17 cellular contexts compared by ENCODE assay signal in genomic region chr16:53886482-53887378, GRCh38.
DNase-seq lines count a peak whose midpoint lies in the region; ATAC-seq and TF ChIP-seq lines count a peak whose summit lies in the region.
"Had no signal": no experiment of that assay in that cellular context is flagged by ENCODE, and none has a peak within 500 bp of the region (broad histone marks: within the 10 kb centered on the region; RNA-seq: fewer than 3 reads in every experiment).

No MANE protein-coding gene starts in this region.

- no peak for ATAC-seq in GM18861 (IDR thresholded peaks at IDR 0.05; ENCODE audit: unreplicated experiment)

- TF ChIP-seq CTCF in 22Rv1 (IDR thresholded peaks at IDR 0.05) = no peak
- TF ChIP-seq CTCF in fibroblast of villous mesenchyme (IDR thresholded peaks at IDR 0.05; ENCODE audit: insufficient read depth, low read depth, low read length) = no peak

- no peak overlapping the region for H3K4me3 ChIP-seq in fibroblast of villous mesenchyme (ENCODE audit: low read depth, low read length)
- H3K4me3 ChIP-seq: BLaER1 had no signal

- H3K27ac ChIP-seq in 22Rv1 = peak overlapping the region; percentile 82
- H3K27ac ChIP-seq: BLaER1 had no signal

- DNase-seq in DMS53 (lab: John Stamatoyannopoulos, UW) (peak; percentile 10), DMS53 treated with DMSO at 0.1 percent for 48 hours (lab: John Stamatoyannopoulos, UW; ENCODE audit: unreplicated experiment) (no peak), NCI-H2107 (lab: John Stamatoyannopoulos, UW) (peak; percentile 25), fibroblast of villous mesenchyme (ENCODE audit: low read depth) (peak; percentile 34), NCI-H82 (lab: John Stamatoyannopoulos, UW) (no peak), SK-N-DZ (ENCODE audit: low spot score) (no peak)
- DNase-seq: 8988T; AML-193; CD8-positive, alpha-beta memory T cell; DMS 273 treated with DMSO at 0.1 percent for 48 hours; DMS79 treated with DMSO at 0.1 percent for 48 hours; EL; GOT3; H9 had no signal

Comparison
In these comparisons a context has a peak if more than half of its experiments do, and no peak if none do; other contexts are left out.
1. DNase-seq: peak in DMS53 (single experiment), NCI-H2107 (single experiment) and fibroblast of villous mesenchyme (single experiment); none in DMS53 treated with DMSO at 0.1 percent for 48 hours (single experiment), NCI-H82 (single experiment) and SK-N-DZ (single experiment).